In genomic region chr2:210224660-210225460, GRCh38 we compare ENCODE assay signal across 9 cellular contexts. TPM values are rescaled to one million over a fixed set of nuclear protein-coding genes. Genes with fewer than 3 reads are reported as not detected.
A peak's percentile ranks its signal among the peaks of the same experiment; 100 is the strongest.
DNase-seq lines count a peak whose midpoint lies in the region; ATAC-seq, FAIRE-seq and TF ChIP-seq lines count a peak whose summit lies in the region.
"Had no signal": no experiment of that assay in that cellular context is flagged by ENCODE, and none has a peak within 500 bp of the region (broad histone marks: within the 10 kb centered on the region; RNA-seq: fewer than 3 reads in every experiment).

Gene ACADL (minus strand): TSS chr2:210225447. CDS start chr2:210225263, 184 bp downstream.

- no peaks in the 10 kb centered on the region for H3K36me3 Mint-ChIP-seq in activated CD4-positive, alpha-beta memory T cell treated with anti-CD3 and anti-CD28 coated beads for 36 hours

- H3K9me3 Mint-ChIP-seq in activated CD4-positive, alpha-beta memory T cell treated with anti-CD3 and anti-CD28 coated beads for 36 hours: no peaks in the 10 kb centered on the region
- H3K9me3 Mint-ChIP-seq: T-helper 1 cell treated with Interleukin-12 subunit alpha and Interleukin-12 subunit beta and Interleukin-4 antibody, amounts not matched to agents 30 μg/mL and 1 μg/mL, for 36 hours had no signal

- peak within 1 kb of the TSS; percentile 56 for H3K4me2 ChIP-seq in neural cell (ENCODE audit: low read length)

- DNase-seq in Daoy (ENCODE audit: low read depth): peak; percentile 61
- peak; percentile 22 for DNase-seq in activated CD4-positive, alpha-beta memory T cell treated with anti-CD3 and anti-CD28 coated beads for 36 hours
- DNase-seq in frontal cortex (ENCODE audit: low spot score in 2 of 2): peak; percentile 36 to 57
- DNase-seq in cerebellar nuclear complex (lab: John Stamatoyannopoulos, UW): no peak

- peak within 1 kb of the TSS; percentile 21 for H2AFZ ChIP-seq in neural cell (ENCODE audit: low read depth, low read length)

- peak within 1 kb of the TSS; percentile 86 for H3K4me3 ChIP-seq in neural cell (ENCODE audit: low read length)

- CTCF ChIA-PET in activated CD4-positive, alpha-beta memory T cell treated with anti-CD3 and anti-CD28 coated beads for 36 hours (lab: Charles Lee): interaction anchor here (1.5 kb wide), 1 partner anchor 26 kb away, joined by 3 read pairs; no protein-coding TSS in a partner anchor

- H4K20me1 ChIP-seq in neural cell (ENCODE audit: insufficient read depth): no peaks in the 10 kb centered on the region

- H3K27me3 Mint-ChIP-seq in activated CD4-positive, alpha-beta memory T cell treated with anti-CD3 and anti-CD28 coated beads for 36 hours: peaks cover 40% of the 10 kb centered on the region

- no peak for TF ChIP-seq EP300 in neural cell (conservative IDR thresholded peaks at IDR 0.05; ENCODE audit: poor library complexity, severe bottlenecking)

- H3K36me3 ChIP-seq in neural cell (ENCODE audit: insufficient read depth, low read length): no peaks in the 10 kb centered on the region

- TF ChIP-seq RAD21 in neural cell (conservative IDR thresholded peaks at IDR 0.05): no peak

- no peaks in the 10 kb centered on the region for H3F3A ChIP-seq in neural cell (ENCODE audit: insufficient read depth, low read length, poor library complexity, severe bottlenecking)

- H3K9me2 ChIP-seq in neural cell (ENCODE audit: insufficient read depth, low read length): no peaks in the 10 kb centered on the region

- H3K9me3 ChIP-seq in neural cell (ENCODE audit: low read length): no peaks in the 10 kb centered on the region

- peaks cover 41% of the 10 kb centered on the region for H3K27me3 ChIP-seq in neural cell (ENCODE audit: insufficient read depth, low read depth, low read length)

- FAIRE-seq in frontal cortex (lab: Jason Lieb, UNC): no peak

- TF ChIP-seq CTCF in neural cell (IDR thresholded peaks at IDR 0.05; ENCODE audit: poor library complexity, severe bottlenecking): no peak

- H3K4me3 Mint-ChIP-seq in activated CD4-positive, alpha-beta memory T cell treated with anti-CD3 and anti-CD28 coated beads for 36 hours: no peak within 1 kb of the TSS
- H3K4me3 Mint-ChIP-seq: T-helper 1 cell treated with Interleukin-12 subunit alpha and Interleukin-12 subunit beta and Interleukin-4 antibody, amounts not matched to agents 30 μg/mL and 1 μg/mL, for 36 hours had no signal

- H3K9ac ChIP-seq in neural cell (ENCODE audit: low read length): peak within 1 kb of the TSS; percentile 47

- intact Hi-C loops in activated CD4-positive, alpha-beta memory T cell treated with anti-CD3 and anti-CD28 coated beads for 36 hours (cut with micrococcal nuclease): no loop called here

- no peaks in the 10 kb centered on the region for H3K79me2 ChIP-seq in neural cell (replicated peaks; ENCODE audit: insufficient read depth, low read length)

- peak; percentile 34 for ATAC-seq in HG02938 (IDR thresholded peaks at IDR 0.05; ENCODE audit: unreplicated experiment)
- ATAC-seq in HG02884 (IDR thresholded peaks at IDR 0.05; ENCODE audit: unreplicated experiment): no peak
- ATAC-seq in HG03460 (IDR thresholded peaks at IDR 0.05; ENCODE audit: unreplicated experiment): no peak

- POLR2A ChIA-PET in activated CD4-positive, alpha-beta memory T cell treated with anti-CD3 and anti-CD28 coated beads for 36 hours (lab: Charles Lee): no interaction called here

- no peak within 1 kb of the TSS for H3K27ac ChIP-seq in neural cell (ENCODE audit: low read length)

- H3K4me1 Mint-ChIP-seq in activated CD4-positive, alpha-beta memory T cell treated with anti-CD3 and anti-CD28 coated beads for 36 hours (ENCODE audit: low read depth): no peaks in the 10 kb centered on the region

- H3K27ac Mint-ChIP-seq in activated CD4-positive, alpha-beta memory T cell treated with anti-CD3 and anti-CD28 coated beads for 36 hours: no peak within 1 kb of the TSS
- H3K27ac Mint-ChIP-seq: T-helper 1 cell treated with Interleukin-12 subunit alpha and Interleukin-12 subunit beta and Interleukin-4 antibody, amounts not matched to agents 30 μg/mL and 1 μg/mL, for 36 hours had no signal

TF ChIP-seq in neural cell, 6 proteins besides CTCF, POLR2A, EP300 and RAD21:
- TF ChIP-seq MXI1 (conservative IDR thresholded peaks at IDR 0.05; ENCODE audit: poor library complexity, severe bottlenecking) (no peak), POLR2AphosphoS5 (IDR thresholded peaks at IDR 0.05) (no peak), SMC3 (conservative IDR thresholded peaks at IDR 0.05; ENCODE audit: poor library complexity) (no peak), EZH2 (IDR thresholded peaks at IDR 0.05; ENCODE audit: borderline replicate concordance, insufficient read depth, low read length, poor library complexity, severe bottlenecking) (no peak), TAF1 (IDR thresholded peaks at IDR 0.05; ENCODE audit: low read depth) (no peak)
- TF ChIP-seq, protein P1, sequence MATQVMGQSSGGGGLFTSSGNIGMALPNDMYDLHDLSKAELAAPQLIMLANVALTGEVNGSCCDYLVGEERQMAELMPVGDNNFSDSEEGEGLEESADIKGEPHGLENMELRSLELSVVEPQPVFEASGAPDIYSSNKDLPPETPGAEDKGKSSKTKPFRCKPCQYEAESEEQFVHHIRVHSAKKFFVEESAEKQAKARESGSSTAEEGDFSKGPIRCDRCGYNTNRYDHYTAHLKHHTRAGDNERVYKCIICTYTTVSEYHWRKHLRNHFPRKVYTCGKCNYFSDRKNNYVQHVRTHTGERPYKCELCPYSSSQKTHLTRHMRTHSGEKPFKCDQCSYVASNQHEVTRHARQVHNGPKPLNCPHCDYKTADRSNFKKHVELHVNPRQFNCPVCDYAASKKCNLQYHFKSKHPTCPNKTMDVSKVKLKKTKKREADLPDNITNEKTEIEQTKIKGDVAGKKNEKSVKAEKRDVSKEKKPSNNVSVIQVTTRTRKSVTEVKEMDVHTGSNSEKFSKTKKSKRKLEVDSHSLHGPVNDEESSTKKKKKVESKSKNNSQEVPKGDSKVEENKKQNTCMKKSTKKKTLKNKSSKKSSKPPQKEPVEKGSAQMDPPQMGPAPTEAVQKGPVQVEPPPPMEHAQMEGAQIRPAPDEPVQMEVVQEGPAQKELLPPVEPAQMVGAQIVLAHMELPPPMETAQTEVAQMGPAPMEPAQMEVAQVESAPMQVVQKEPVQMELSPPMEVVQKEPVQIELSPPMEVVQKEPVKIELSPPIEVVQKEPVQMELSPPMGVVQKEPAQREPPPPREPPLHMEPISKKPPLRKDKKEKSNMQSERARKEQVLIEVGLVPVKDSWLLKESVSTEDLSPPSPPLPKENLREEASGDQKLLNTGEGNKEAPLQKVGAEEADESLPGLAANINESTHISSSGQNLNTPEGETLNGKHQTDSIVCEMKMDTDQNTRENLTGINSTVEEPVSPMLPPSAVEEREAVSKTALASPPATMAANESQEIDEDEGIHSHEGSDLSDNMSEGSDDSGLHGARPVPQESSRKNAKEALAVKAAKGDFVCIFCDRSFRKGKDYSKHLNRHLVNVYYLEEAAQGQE (IDR thresholded peaks at IDR 0.05; ENCODE audit: borderline replicate concordance): no peak
TF ChIP-seq in neural cell: peak in this region for 0.

RNA-seq across cellular contexts. Expression of gene ACADL, which starts in this region (rescaled TPM):
- total RNA-seq in Daoy (2014; rRNA removed; shearing (Covaris generic)): not detected in 2 replicates
- total RNA-seq in activated CD4-positive, alpha-beta memory T cell treated with anti-CD3 and anti-CD28 coated beads for 36 hours: not detected
- total RNA-seq in frontal cortex: 8.2 TPM
- polyA plus RNA-seq in neural cell: 0.14 TPM in 1 of 2 replicates, not detected in the other
- not detected in 2 replicates for polyA minus RNA-seq in neural cell

Comparison
In these comparisons a context has a peak if more than half of its experiments do, and no peak if none do; other contexts are left out.
1. Peak in DNase-seq in Daoy; RNA of the gene not detected or under 1 TPM.
2. Peak in DNase-seq in activated CD4-positive, alpha-beta memory T cell treated with anti-CD3 and anti-CD28 coated beads for 36 hours; RNA of the gene not detected or under 1 TPM.
3. DNase-seq: peak in frontal cortex (2 of 2); none in cerebellar nuclear complex (0 of 2).